8 cellular contexts compared by ENCODE assay signal in the genomic region with DNA sequence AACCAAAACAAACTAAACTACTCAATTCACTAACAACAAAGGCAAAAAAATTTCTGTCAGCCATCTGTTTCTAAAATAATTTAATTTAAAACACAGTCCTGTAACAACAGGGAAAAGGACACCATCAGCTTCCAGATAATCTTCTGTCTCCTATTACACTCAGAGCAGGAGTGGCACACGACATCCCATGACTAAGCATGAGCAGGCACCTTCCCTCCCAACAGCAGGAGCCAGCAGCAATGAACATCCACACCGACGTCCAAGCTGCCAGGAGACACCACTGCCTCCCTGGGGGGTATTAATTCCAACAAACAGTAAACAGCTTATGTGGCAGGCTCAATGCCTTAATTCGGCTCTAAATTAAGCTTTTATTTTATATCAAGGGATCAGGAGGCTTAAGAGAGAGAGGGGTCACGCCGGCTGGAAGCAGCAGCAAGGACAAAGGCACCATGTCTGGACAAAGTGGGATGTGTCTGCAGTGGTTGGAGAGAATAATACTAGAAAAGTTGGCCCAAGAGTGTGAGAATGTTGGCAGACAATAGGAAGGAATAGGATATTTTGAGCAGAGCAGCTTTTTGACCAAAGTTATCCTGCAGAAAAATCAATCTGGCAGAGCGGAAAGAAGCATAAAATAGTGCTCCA. TPM values are rescaled to one million over a fixed set of nuclear protein-coding genes. Genes with fewer than 3 reads are reported as not detected.
DNase-seq lines count a peak whose midpoint lies in the region; ATAC-seq and TF ChIP-seq lines count a peak whose summit lies in the region.

No MANE protein-coding gene starts in this region.

- H3K27me3 ChIP-seq in brain microvascular endothelial cell (replicated peaks) (no peaks in the 10 kb centered on the region), sigmoid colon (no peaks in the 10 kb centered on the region)

- in situ Hi-C loops in brain microvascular endothelial cell (cut with HindIII; ENCODE audit: low pct_ligation_motif_present, low sequenced_read_pairs) = no loop called here

- peaks cover 0 to 8% (median 2%) of the 10 kb centered on the region in 4 donors for H3K4me1 ChIP-seq in sigmoid colon

- no peak for TF ChIP-seq EP300 in sigmoid colon (IDR thresholded peaks at IDR 0.05)

- 24 to 32% methylated on average over 7 of the region's 7 CpGs for WGBS in lower leg skin, 2 donors
- 60 to 66% methylated on average over 7 of the region's 7 CpGs for WGBS in sigmoid colon, 2 donors

- DNase-seq in COLO668 (lab: John Stamatoyannopoulos, UW; ENCODE audit: unreplicated experiment) = peak; percentile 50
- peak; percentile 77 for DNase-seq in NCI-H2107 treated with DMSO at 0.1 percent for 48 hours (lab: John Stamatoyannopoulos, UW; ENCODE audit: unreplicated experiment)
- DNase-seq in brain microvascular endothelial cell = peak; percentile 86
- peak; percentile 30 to 84 for DNase-seq in lower leg skin (ENCODE audit: low spot score in 2 of 2)
- no peak for DNase-seq in NCI-H1048 (lab: John Stamatoyannopoulos, UW)
- no peak for DNase-seq in GM10266 (ENCODE audit: extremely low spot score)
- no peak for DNase-seq in sigmoid colon

- ATAC-seq in GM21447 (IDR thresholded peaks at IDR 0.05; ENCODE audit: unreplicated experiment) = no peak

- H3K36me3 ChIP-seq in brain microvascular endothelial cell (replicated peaks) (no peaks in the 10 kb centered on the region), sigmoid colon (no peaks in the 10 kb centered on the region)

- TF ChIP-seq CTCF in brain microvascular endothelial cell (IDR thresholded peaks at IDR 0.05; ENCODE audit: low read depth, low read length, missing control alignments) = no peak
- no peak for TF ChIP-seq CTCF in lower leg skin (IDR thresholded peaks at IDR 0.05)
- no peak for TF ChIP-seq CTCF in GM10266 (IDR thresholded peaks at IDR 0.05; ENCODE audit: control insufficient read depth, insufficient read depth, low read depth, missing control alignments)
- TF ChIP-seq CTCF in sigmoid colon (IDR thresholded peaks at IDR 0.05) = no peak

- intact Hi-C loops in lower leg skin (cut with DNase I; ENCODE audit: low total_unique reads) = no loop called here
- intact Hi-C loops in sigmoid colon (cut with DNase I) = no loop called here

- H3K27ac ChIP-seq in brain microvascular endothelial cell (peak overlapping the region; percentile 79), sigmoid colon (no peak overlapping the region)

- H3K4me3 ChIP-seq in brain microvascular endothelial cell (ENCODE audit: low read depth, low read length) (no peak overlapping the region), lower leg skin (ENCODE audit: low read depth, poor library complexity, severe bottlenecking) (no peak overlapping the region), sigmoid colon (no peak overlapping the region)

- no peaks in the 10 kb centered on the region for H3K9me3 ChIP-seq in sigmoid colon

- no peak for TF ChIP-seq POLR2A in lower leg skin (IDR thresholded peaks at IDR 0.05)
- TF ChIP-seq POLR2A in sigmoid colon (IDR thresholded peaks at IDR 0.05) = no peak

RNA-seq across cellular contexts. Expression of a gene that starts 45.6 kb away (rescaled TPM):
- 1 to 10 TPM in 2 of 4 donors, under 1 TPM in 2; 0.27 to 2.8 (median 0.78) TPM for total RNA-seq in lower leg skin
- 1 to 10 TPM; 1.1 to 3.0 (median 1.2) TPM for total RNA-seq in sigmoid colon
- polyA plus RNA-seq in sigmoid colon = under 1 TPM; under 0.01 to 0.90 (median 0.23) TPM

Comparison
In these comparisons a context has a peak if more than half of its experiments do, and no peak if none do; other contexts are left out.
1. DNase-seq: peak in COLO668 (single experiment), NCI-H2107 treated with DMSO at 0.1 percent for 48 hours (single experiment), brain microvascular endothelial cell (single experiment) and lower leg skin (2 of 2); none in NCI-H1048 (single experiment), GM10266 (single experiment) and sigmoid colon (single experiment).